Comparison of ENCODE assay signal across 18 cellular contexts in genomic region chr1:94309829-94310569, GRCh38.
"Had no signal": no experiment of that assay in that cellular context is flagged by ENCODE, and none has a peak within 500 bp of the region (broad histone marks: within the 10 kb centered on the region; RNA-seq: fewer than 3 reads in every experiment).

No MANE protein-coding gene starts in this region.

- H3K4me3 Mint-ChIP-seq: endodermal cell; naive thymus-derived CD4-positive, alpha-beta T cell; nephron progenitor cell had no signal

- H3K4me1 ChIP-seq: lower lobe of right lung had no signal

- H3K36me3 Mint-ChIP-seq: naive thymus-derived CD4-positive, alpha-beta T cell had no signal

- H3K27me3 ChIP-seq: heart left ventricle, neutrophil, right atrium auricular region, stomach, transverse colon had no signal

- DNase-seq: effector CD4-positive, alpha-beta T cell; endodermal cell; heart left ventricle; left colon; lower lobe of right lung; mesendoderm; naive thymus-derived CD4-positive, alpha-beta T cell; nephron progenitor cell; posterior cingulate gyrus; stimulated activated CD4-positive, alpha-beta T cell treated with anti-CD3 and anti-CD28 coated beads, Interleukin-12 subunit alpha, Interleukin-12 subunit beta, amount 100 ng/mL, for 4 hours; stimulated activated naive CD4-positive, alpha-beta T cell; stomach; substantia nigra; transverse colon had no signal

- H3K4me3 ChIP-seq: coronary artery, heart left ventricle, lower lobe of right lung, right atrium auricular region, stomach, thoracic aorta, transverse colon had no signal

- H3K9me3 Mint-ChIP-seq: endodermal cell, nephron progenitor cell had no signal

- H3K27ac Mint-ChIP-seq: endodermal cell; naive thymus-derived CD4-positive, alpha-beta T cell; nephron progenitor cell had no signal

- ATAC-seq: lower lobe of right lung; naive thymus-derived CD4-positive, alpha-beta T cell had no signal

- H3K4me1 Mint-ChIP-seq: naive thymus-derived CD4-positive, alpha-beta T cell had no signal

- H3K36me3 ChIP-seq: heart left ventricle, lower lobe of right lung, neutrophil, right atrium auricular region, stomach, thoracic aorta, transverse colon had no signal

- H3K27ac ChIP-seq: lower lobe of right lung, neutrophil, right atrium auricular region, thoracic aorta, transverse colon had no signal

- H3K9me3 ChIP-seq: heart left ventricle, lower lobe of right lung, neutrophil, right atrium auricular region, stomach, thoracic aorta, transverse colon had no signal
